Comparison of ENCODE assay signal across 8 cellular contexts in genomic region chr7:156639426-156640256, GRCh38. TPM values are rescaled to one million over a fixed set of nuclear protein-coding genes. Genes with fewer than 3 reads are reported as not detected.
DNase-seq lines count a peak whose midpoint lies in the region; ATAC-seq and TF ChIP-seq lines count a peak whose summit lies in the region.

No MANE protein-coding gene starts in this region.

- ATAC-seq in GM19467 (IDR thresholded peaks at IDR 0.05; ENCODE audit: unreplicated experiment) (peak; percentile 4), psoas muscle (peak; percentile 13 to 56 (median 43)), GM18861 (IDR thresholded peaks at IDR 0.05; ENCODE audit: unreplicated experiment) (no peak)

- H3K27me3 ChIP-seq in psoas muscle (ENCODE audit: insufficient read depth in 3 of 3, low read length in 2 of 3) = peaks cover 0 to 9% (median 0%) of the 10 kb centered on the region in 3 donors

- H3K36me3 ChIP-seq in psoas muscle (ENCODE audit: insufficient read depth in 1 of 2, low read depth in 1 of 2) = no peaks in the 10 kb centered on the region

- POLR2A ChIA-PET in GM10248 (lab: Yijun Ruan, JAX) = no interaction called here

- DNase-seq in globus pallidus (ENCODE audit: low spot score) (peak; percentile 26), psoas muscle (peak in 1 of 2 donors; percentile 59), dedifferentiated amniotic fluid mesenchymal stem cell (ENCODE audit: extremely low spot score) (no peak), GM10248 (ENCODE audit: extremely low spot score) (no peak)

- no peak for TF ChIP-seq CTCF in 22Rv1 (IDR thresholded peaks at IDR 0.05)
- TF ChIP-seq CTCF in WI38 (IDR thresholded peaks at IDR 0.05; ENCODE audit: low read depth, low read length) = no peak
- TF ChIP-seq CTCF in psoas muscle (IDR thresholded peaks at IDR 0.05) = no peak
- no peak for TF ChIP-seq CTCF in GM10248 (IDR thresholded peaks at IDR 0.05; ENCODE audit: control extremely low read depth, extremely low read depth, low read depth, missing control alignments)

- H3K4me3 ChIP-seq in WI38 (ENCODE audit: low read depth, low read length) = peak overlapping the region; percentile 88
- peak overlapping the region; percentile 86 for H3K4me3 ChIP-seq in psoas muscle

- 40 to 50% (median 46%) methylated on average over 49 to 52 of the region's 52 CpGs for WGBS in psoas muscle, 3 donors

- CTCF ChIA-PET in GM10248 (lab: Yijun Ruan, JAX) = no interaction called here

- H3K9me3 ChIP-seq in psoas muscle = peaks cover 6% of the 10 kb centered on the region

- H3K4me1 ChIP-seq in psoas muscle = no peaks in the 10 kb centered on the region

- H3K27ac ChIP-seq in 22Rv1 = peak overlapping the region; percentile 51
- peak overlapping the region; percentile 80 for H3K27ac ChIP-seq in psoas muscle

- intact Hi-C loops in psoas muscle (cut with DNase I) = no loop called here

RNA-seq across cellular contexts. Expression of gene RNF32, which starts 0.9 kb away (rescaled TPM):
- under 1 TPM in 1 of 4 donors, not detected in 3; 0.60 TPM for total RNA-seq in psoas muscle
- under 1 TPM in 2 of 3 donors, not detected in 1; 0.18 to 0.48 TPM for polyA plus RNA-seq in psoas muscle
